ENCODE assay signal across 8 cellular contexts in genomic region chr11:101916422-101916821, GRCh38. TPM values are rescaled to one million over a fixed set of nuclear protein-coding genes. Genes with fewer than 3 reads are reported as not detected.
DNase-seq lines count a peak whose midpoint lies in the region; ATAC-seq and TF ChIP-seq lines count a peak whose summit lies in the region.

TSS of gene ANGPTL5 (minus strand) at chr11:101916522. CDS start at chr11:101907909, 8,613 bp downstream.

- intact Hi-C loops in left lung (cut with DNase I) (no loop called here), sciatic nerve (cut with DNase I) (no loop called here)

- TF ChIP-seq CTCF in SK-N-SH (IDR thresholded peaks at IDR 0.05) (no peak), left lung (IDR thresholded peaks at IDR 0.05) (no peak), suprapubic skin (IDR thresholded peaks at IDR 0.05) (no peak)

- H3K4me1 ChIP-seq in SK-N-SH (ENCODE audit: control insufficient read depth in 1 of 2, insufficient read depth in 2 of 2, low read depth in 1 of 2, low read length in 1 of 2) (peaks cover 0 to 7% of the 10 kb centered on the region in 2 experiments; a peak in 2 of 4 replicates), left lung (peaks cover 0 to 9% of the 10 kb centered on the region in 2 donors), suprapubic skin (peaks cover 23% of the 10 kb centered on the region)

- H3K27ac ChIP-seq in SK-N-SH (ENCODE audit: low read depth in 2 of 2, low read length in 1 of 2) (peak within 1 kb of the TSS; percentile 95), angular gyrus (ENCODE audit: low read depth, low read length) (peak within 1 kb of the TSS; percentile 91), left lung (peak within 1 kb of the TSS; percentile 80 to 88), suprapubic skin (peak within 1 kb of the TSS; percentile 88)

- peak within 1 kb of the TSS; percentile 77 for H3K4me2 ChIP-seq in SK-N-SH

- POLR2A ChIA-PET in SK-N-SH (lab: Yijun Ruan, JAX), result no interaction called here

- H3K36me3 ChIP-seq in SK-N-SH (replicated peaks in 1 of 2; ENCODE audit: control insufficient read depth in 1 of 2, insufficient read depth in 2 of 2, low read length in 1 of 2) (no peaks in the 10 kb centered on the region), left lung (no peaks in the 10 kb centered on the region), suprapubic skin (no peaks in the 10 kb centered on the region)

- H4K20me1 ChIP-seq in SK-N-SH (ENCODE audit: insufficient read depth), result no peaks in the 10 kb centered on the region

- no peaks in the 10 kb centered on the region for H3K27me3 ChIP-seq in SK-N-SH (ENCODE audit: insufficient read depth)
- H3K27me3 ChIP-seq in left lung, result no peaks in the 10 kb centered on the region
- H3K27me3 ChIP-seq in suprapubic skin, result no peaks in the 10 kb centered on the region

- no peaks in the 10 kb centered on the region for H3K9me3 ChIP-seq in SK-N-SH
- H3K9me3 ChIP-seq in left lung, result no peaks in the 10 kb centered on the region
- H3K9me3 ChIP-seq in suprapubic skin, result no peaks in the 10 kb centered on the region

- no peaks in the 10 kb centered on the region for H3K79me2 ChIP-seq in SK-N-SH (ENCODE audit: insufficient read depth)

- H3K4me3 ChIP-seq in SK-N-SH (ENCODE audit: low read depth in 2 of 2, low read length in 1 of 2), result peak within 1 kb of the TSS; percentile 78 to 82
- H3K4me3 ChIP-seq in left lung, result peak within 1 kb of the TSS; percentile 60 to 65
- peak within 1 kb of the TSS; percentile 52 for H3K4me3 ChIP-seq in suprapubic skin

- no peak for ATAC-seq in SK-N-SH treated with all-trans-retinoic acid at 6 μM for 48 hours
- no peak for ATAC-seq in left lung
- no peak for ATAC-seq in GM18502 (IDR thresholded peaks at IDR 0.05; ENCODE audit: poor library complexity, unreplicated experiment)
- ATAC-seq in sciatic nerve, result no peak
- no peak for ATAC-seq in GM21825 (IDR thresholded peaks at IDR 0.05; ENCODE audit: unreplicated experiment)

- 49% methylated on average over 2 of the region's 2 CpGs for WGBS in SK-N-SH (ENCODE audit: low lambda C conversion rate)
- WGBS in suprapubic skin, result 45% methylated on average over 2 of the region's 2 CpGs

- TF ChIP-seq RAD21 in SK-N-SH (IDR thresholded peaks at IDR 0.05; ENCODE audit: low read length), result no peak

- H3F3A ChIP-seq in SK-N-SH (replicated peaks; ENCODE audit: insufficient read depth), result peaks cover 21% of the 10 kb centered on the region

- CTCF ChIA-PET in SK-N-SH (lab: Yijun Ruan, JAX), result interaction anchor here (1.1 kb wide), 1 partner anchor 29 kb away, joined by 4 read pairs; no protein-coding TSS in a partner anchor

- H2AFZ ChIP-seq in SK-N-SH (ENCODE audit: low read depth), result peak within 1 kb of the TSS; percentile 85

- TF ChIP-seq EP300 in SK-N-SH (IDR thresholded peaks at IDR 0.05; ENCODE audit: borderline replicate concordance in 1 of 2, low read depth in 1 of 2, low read length in 1 of 2) (no peak), suprapubic skin (IDR thresholded peaks at IDR 0.05) (no peak)

- DNase-seq in SK-N-SH, result no peak
- no peak for DNase-seq in left lung
- no peak for DNase-seq in suprapubic skin (ENCODE audit: low spot score in 2 of 2)
- DNase-seq in sciatic nerve (ENCODE audit: low spot score), result no peak

- H3K9me2 ChIP-seq in SK-N-SH, result no peaks in the 10 kb centered on the region

- H3K9ac ChIP-seq in SK-N-SH, result peak within 1 kb of the TSS; percentile 86

- TF ChIP-seq POLR2A in suprapubic skin (IDR thresholded peaks at IDR 0.05), result no peak

TF ChIP-seq in SK-N-SH, 30 proteins besides CTCF, POLR2A, EP300 and RAD21 (continues in another document):
- TF ChIP-seq, protein P1, sequence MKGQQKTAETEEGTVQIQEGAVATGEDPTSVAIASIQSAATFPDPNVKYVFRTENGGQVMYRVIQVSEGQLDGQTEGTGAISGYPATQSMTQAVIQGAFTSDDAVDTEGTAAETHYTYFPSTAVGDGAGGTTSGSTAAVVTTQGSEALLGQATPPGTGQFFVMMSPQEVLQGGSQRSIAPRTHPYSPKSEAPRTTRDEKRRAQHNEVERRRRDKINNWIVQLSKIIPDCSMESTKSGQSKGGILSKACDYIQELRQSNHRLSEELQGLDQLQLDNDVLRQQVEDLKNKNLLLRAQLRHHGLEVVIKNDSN (IDR thresholded peaks at IDR 0.05; ENCODE audit: borderline replicate concordance, low read depth), result no peak
- TF ChIP-seq, protein P2, sequence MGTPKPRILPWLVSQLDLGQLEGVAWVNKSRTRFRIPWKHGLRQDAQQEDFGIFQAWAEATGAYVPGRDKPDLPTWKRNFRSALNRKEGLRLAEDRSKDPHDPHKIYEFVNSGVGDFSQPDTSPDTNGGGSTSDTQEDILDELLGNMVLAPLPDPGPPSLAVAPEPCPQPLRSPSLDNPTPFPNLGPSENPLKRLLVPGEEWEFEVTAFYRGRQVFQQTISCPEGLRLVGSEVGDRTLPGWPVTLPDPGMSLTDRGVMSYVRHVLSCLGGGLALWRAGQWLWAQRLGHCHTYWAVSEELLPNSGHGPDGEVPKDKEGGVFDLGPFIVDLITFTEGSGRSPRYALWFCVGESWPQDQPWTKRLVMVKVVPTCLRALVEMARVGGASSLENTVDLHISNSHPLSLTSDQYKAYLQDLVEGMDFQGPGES (IDR thresholded peaks at IDR 0.05; ENCODE audit: low read depth, low read length), result no peak
- TF ChIP-seq MXI1 (IDR thresholded peaks at IDR 0.05; ENCODE audit: low read depth, low read length) (no peak), FOSL2 (IDR thresholded peaks at IDR 0.05; ENCODE audit: borderline replicate concordance, low read depth) (no peak)

TF ChIP-seq in SK-N-SH treated with all-trans-retinoic acid at 6 μM for 48 hours, 23 proteins besides CTCF, POLR2A, EP300 and RAD21:
- TF ChIP-seq CSDC2 (CRISPR knock-in tag; IDR thresholded peaks at IDR 0.05), result no peak
- TF ChIP-seq ZNF8 (CRISPR knock-in tag; IDR thresholded peaks at IDR 0.05), result no peak
- no peak for TF ChIP-seq CREB5 (CRISPR knock-in tag; IDR thresholded peaks at IDR 0.05; ENCODE audit: low read depth)
- TF ChIP-seq ZNF70 (CRISPR knock-in tag; IDR thresholded peaks at IDR 0.05), result no peak
- no peak for TF ChIP-seq ZFP30 (CRISPR knock-in tag; IDR thresholded peaks at IDR 0.05)
- TF ChIP-seq PPARA (CRISPR knock-in tag; IDR thresholded peaks at IDR 0.05; ENCODE audit: borderline replicate concordance), result no peak

RNA-seq across cellular contexts. Expression of gene ANGPTL5, which starts in this region (rescaled TPM):
- polyA plus RNA-seq in SK-N-SH (2012; rRNA removed), result not detected in 2 replicates
- not detected in 2 replicates for polyA plus RNA-seq in SK-N-SH (2012; cell fraction: cytosol; rRNA removed)
- not detected in 2 replicates for polyA plus RNA-seq in SK-N-SH (2012; cell fraction: nucleus; rRNA removed)
- under 1 TPM; 0.09 to 0.34 TPM for total RNA-seq in left lung
- total RNA-seq in suprapubic skin, result 1 to 10 TPM in 1 of 4 donors, under 1 TPM in 2, not detected in 1; 0.73 to 2.3 (median 0.76) TPM
- 1.4 TPM for total RNA-seq in sciatic nerve
